ENCODE assay signal across 15 cellular contexts in genomic region chr6:138188278-138188923, GRCh38. TPM values are rescaled to one million over a fixed set of nuclear protein-coding genes. Genes with fewer than 3 reads are reported as not detected.
A peak's percentile ranks its signal among the peaks of the same experiment; 100 is the strongest.
DNase-seq lines count a peak whose midpoint lies in the region; ATAC-seq and TF ChIP-seq lines count a peak whose summit lies in the region.
"Had no signal": no experiment of that assay in that cellular context is flagged by ENCODE, and none has a peak within 500 bp of the region (broad histone marks: within the 10 kb centered on the region; RNA-seq: fewer than 3 reads in every experiment).

No MANE protein-coding gene starts in this region.

- H3K4me1 Mint-ChIP-seq in nephron progenitor cell, result no peaks in the 10 kb centered on the region
- H3K4me1 Mint-ChIP-seq: naive thymus-derived CD4-positive, alpha-beta T cell had no signal

- intact Hi-C loops in body of pancreas (cut with DNase I), result no loop called here

- H3K36me3 Mint-ChIP-seq in nephron progenitor cell (ENCODE audit: low read depth), result no peaks in the 10 kb centered on the region
- H3K36me3 Mint-ChIP-seq: naive thymus-derived CD4-positive, alpha-beta T cell had no signal

- peak overlapping the region in 1 of 4 donors; percentile 28 for H3K27ac ChIP-seq in body of pancreas
- H3K27ac ChIP-seq: BLaER1 treated with 17β-estradiol and CSF1 and Interleukin-3, amounts not matched to agents 10 nM and 100 nM; gastrocnemius medialis had no signal

- H3K4me3 ChIP-seq in body of pancreas, result no peak overlapping the region
- H3K4me3 ChIP-seq: BLaER1 treated with 17β-estradiol and CSF1 and Interleukin-3, amounts not matched to agents 10 nM and 100 nM; gastrocnemius medialis had no signal

- H3K4me1 ChIP-seq in body of pancreas, result peaks cover 14% of the 10 kb centered on the region
- H3K4me1 ChIP-seq: BLaER1 treated with 17β-estradiol and CSF1 and Interleukin-3, amounts not matched to agents 10 nM and 100 nM; gastrocnemius medialis had no signal

- no peaks in the 10 kb centered on the region for H3K9me3 ChIP-seq in body of pancreas
- H3K9me3 ChIP-seq: BLaER1 treated with 17β-estradiol and CSF1 and Interleukin-3, amounts not matched to agents 10 nM and 100 nM; gastrocnemius medialis had no signal

- H3K27me3 ChIP-seq in body of pancreas, result no peaks in the 10 kb centered on the region
- H3K27me3 ChIP-seq: BLaER1 treated with 17β-estradiol and CSF1 and Interleukin-3, amounts not matched to agents 10 nM and 100 nM; gastrocnemius medialis had no signal

- peak; percentile 21 for ATAC-seq in body of pancreas
- ATAC-seq: activated T-cell treated with anti-CD3 and anti-CD28 coated beads, Interleukin-2, amount 50 U/mL, for 72 hours; gastrocnemius medialis; naive thymus-derived CD4-positive, alpha-beta T cell had no signal

- WGBS in body of pancreas, 2 donors, result 16 to 20% methylated on average over 4 of the region's 4 CpGs

- TF ChIP-seq CTCF in body of pancreas (IDR thresholded peaks at IDR 0.05), result no peak
- TF ChIP-seq CTCF in nephron progenitor cell (IDR thresholded peaks at IDR 0.05), result no peak

- no peak for TF ChIP-seq POLR2A in body of pancreas (IDR thresholded peaks at IDR 0.05)

- H3K27me3 Mint-ChIP-seq in nephron progenitor cell (ENCODE audit: low read depth, poor library complexity), result peaks cover 7% of the 10 kb centered on the region

- H3K27ac Mint-ChIP-seq in nephron progenitor cell, result no peak overlapping the region
- H3K27ac Mint-ChIP-seq: activated T-cell treated with anti-CD3 and anti-CD28 coated beads, Interleukin-2, amount 50 U/mL, for 72 hours; naive thymus-derived CD4-positive, alpha-beta T cell had no signal

- H3K36me3 ChIP-seq in body of pancreas (replicated peaks in 1 of 2; ENCODE audit: insufficient read depth in 1 of 2, low read depth in 2 of 2), result no peaks in the 10 kb centered on the region
- H3K36me3 ChIP-seq: BLaER1 treated with 17β-estradiol and CSF1 and Interleukin-3, amounts not matched to agents 10 nM and 100 nM; gastrocnemius medialis had no signal

- H3K4me3 Mint-ChIP-seq in nephron progenitor cell, result no peak overlapping the region
- H3K4me3 Mint-ChIP-seq: activated T-cell treated with anti-CD3 and anti-CD28 coated beads, Interleukin-2, amount 50 U/mL, for 72 hours; naive thymus-derived CD4-positive, alpha-beta T cell had no signal

- no peaks in the 10 kb centered on the region for H3K9me3 Mint-ChIP-seq in nephron progenitor cell
- H3K9me3 Mint-ChIP-seq: activated T-cell treated with anti-CD3 and anti-CD28 coated beads, Interleukin-2, amount 50 U/mL, for 72 hours; naive thymus-derived CD4-positive, alpha-beta T cell had no signal

- DNase-seq in COR-L47 (lab: John Stamatoyannopoulos, UW) (peak; percentile 20), NCI-H1092 treated with DMSO at 0.1 percent for 48 hours (lab: John Stamatoyannopoulos, UW) (peak; percentile 59), body of pancreas (peak in 3 of 4 donors; percentile 21 to 35 (median 26)), midbrain (lab: John Stamatoyannopoulos, UW) (peak; percentile 33), cerebellar nuclear complex (lab: John Stamatoyannopoulos, UW) (no peak), nephron progenitor cell (no peak)
- no peak for DNase-seq in activated CD4-positive, CD25-positive, alpha-beta regulatory T cell treated with anti-CD3 and anti-CD28 coated beads, Interleukin-2, amount 50 U/mL, for 72 hours
- DNase-seq in activated CD4-positive, alpha-beta T cell treated with anti-CD3 and anti-CD28 coated beads, Interleukin-2, amount 50 U/mL, for 4 hours, result no peak
- DNase-seq: activated CD4-positive, alpha-beta T cell treated with anti-CD3 and anti-CD28 coated beads for 1 hour; activated T-cell treated with anti-CD3 and anti-CD28 coated beads, Interleukin-2, amount 50 U/mL, for 72 hours; aorta; effector CD4-positive, alpha-beta T cell; gastrocnemius medialis; naive thymus-derived CD4-positive, alpha-beta T cell had no signal

RNA-seq across cellular contexts. Expression of gene ARFGEF3, which starts 26.7 kb away (rescaled TPM):
- total RNA-seq in body of pancreas, result 10 to 100 TPM; 13.5 to 21.8 TPM

RNA-seq across cellular contexts. Expression of gene PBOV1, which starts 29.9 kb away (rescaled TPM):
- not detected for total RNA-seq in body of pancreas
- total RNA-seq: activated T-cell treated with anti-CD3 and anti-CD28 coated beads, Interleukin-2, amount 50 U/mL, for 72 hours; aorta; gastrocnemius medialis; naive thymus-derived CD4-positive, alpha-beta T cell had no signal

Comparison
In these comparisons a context has a peak if more than half of its experiments do, and no peak if none do; other contexts are left out.
1. DNase-seq: peak in COR-L47 (single experiment), NCI-H1092 treated with DMSO at 0.1 percent for 48 hours (single experiment), body of pancreas (3 of 4) and midbrain (single experiment); none in activated CD4-positive, CD25-positive, alpha-beta regulatory T cell treated with anti-CD3 and anti-CD28 coated beads, Interleukin-2, amount 50 U/mL, for 72 hours (single experiment), cerebellar nuclear complex (0 of 2), nephron progenitor cell (single experiment) and activated CD4-positive, alpha-beta T cell treated with anti-CD3 and anti-CD28 coated beads, Interleukin-2, amount 50 U/mL, for 4 hours (0 of 2).